ENCODE assay signal across 22 cellular contexts in genomic region chr6:36817864-36818263, GRCh38. TPM values are rescaled to one million over a fixed set of nuclear protein-coding genes. Genes with fewer than 3 reads are reported as not detected.
A peak's percentile ranks its signal among the peaks of the same experiment; 100 is the strongest.
DNase-seq lines count a peak whose midpoint lies in the region; ATAC-seq, FAIRE-seq and TF ChIP-seq lines count a peak whose summit lies in the region.
"Had no signal": no experiment of that assay in that cellular context is flagged by ENCODE, and none has a peak within 500 bp of the region (broad histone marks: within the 10 kb centered on the region; RNA-seq: fewer than 3 reads in every experiment).

No MANE protein-coding gene starts in this region.

- peak; percentile 37; the same call in 2 of the 3 replicates for ATAC-seq in K562
- ATAC-seq in HG02798 (IDR thresholded peaks at IDR 0.05; ENCODE audit: poor library complexity, unreplicated experiment) = no peak
- ATAC-seq: CD8-positive, alpha-beta T cell; GM12878 had no signal

- DNase-seq in K562 (ENCODE audit: extremely low read depth in 1 of 4, low spot score in 3 of 4) = no peak
- DNase-seq in glutamatergic neuron = no peak
- DNase-seq in GF-D8 (lab: John Stamatoyannopoulos, UW) = no peak
- DNase-seq in Ammon's horn (ENCODE audit: low spot score) = no peak
- DNase-seq in HuH-7 (ENCODE audit: low spot score) = no peak
- DNase-seq: 8988T; Caco-2; CD4-positive, CD25-positive, alpha-beta regulatory T cell; CD8-positive, alpha-beta T cell; DMS153; DND-41; GOT3; H7; HCEC 1CT had no signal

- FAIRE-seq in K562 (lab: Jason Lieb, UNC) = peak; percentile 37
- FAIRE-seq: G401.6, GM12878, GM19239 had no signal

- H3K27me3 ChIP-seq in K562 (ENCODE audit: control insufficient read depth in 2 of 2, insufficient read depth in 2 of 2, low read length in 2 of 2) = no peaks in the 10 kb centered on the region; a peak in 1 of 5 replicates
- H3K27me3 ChIP-seq: BLaER1 had no signal

- H3K4me3 ChIP-seq in HEK293 (ENCODE audit: low read depth, low read length) (no peak overlapping the region), K562 (no peak overlapping the region)
- H3K4me3 ChIP-seq: BLaER1, GM12878 had no signal

- intact Hi-C loops in K562 (cut with micrococcal nuclease) = no loop called here

- H3K27ac Mint-ChIP-seq in glutamatergic neuron (ENCODE audit: unreplicated experiment) = no peak overlapping the region
- H3K27ac Mint-ChIP-seq: B cell; CD4-positive, CD25-positive, alpha-beta regulatory T cell; CD8-positive, alpha-beta T cell had no signal

- WGBS in K562 (ENCODE audit: insufficient coverage, low coverage, missing lambda C conversion rate) = 28% methylated on average over 3 of the region's 3 CpGs

- peaks cover 7% of the 10 kb centered on the region for H3K9me3 Mint-ChIP-seq in glutamatergic neuron (ENCODE audit: unreplicated experiment)
- H3K9me3 Mint-ChIP-seq: CD4-positive, CD25-positive, alpha-beta regulatory T cell; CD8-positive, alpha-beta T cell had no signal

- no peak overlapping the region; a peak in 1 of 4 replicates for H3K9ac ChIP-seq in K562 (ENCODE audit: insufficient read depth in 1 of 2, low read depth in 2 of 2, low read length in 2 of 2)
- H3K9ac ChIP-seq: BLaER1 had no signal

- in situ Hi-C loops in K562 (cut with MboI) = no loop called here

- TF ChIP-seq CTCF in HEK293 (tag by site-specific recombination; IDR thresholded peaks at IDR 0.05) (no peak), K562 (IDR thresholded peaks at IDR 0.05 in 2 of 3, conservative IDR thresholded peaks at IDR 0.05 in 1 of 3; ENCODE audit: insufficient read depth in 2 of 3, low read depth in 1 of 3, low read length in 3 of 3) (no peak), glutamatergic neuron (IDR thresholded peaks at IDR 0.05; ENCODE audit: partially characterized antibody, unreplicated experiment) (no peak)

- no peaks in the 10 kb centered on the region for H3K36me3 Mint-ChIP-seq in glutamatergic neuron (ENCODE audit: unreplicated experiment)
- H3K36me3 Mint-ChIP-seq: CD4-positive, CD25-positive, alpha-beta regulatory T cell; CD8-positive, alpha-beta T cell had no signal

- peak overlapping the region; percentile 20; the same call in 1 of the 2 replicates for H2AFZ ChIP-seq in K562 (ENCODE audit: low read depth, low read length)

- H3K27me3 Mint-ChIP-seq in glutamatergic neuron (ENCODE audit: unreplicated experiment) = peaks cover 6% of the 10 kb centered on the region
- H3K27me3 Mint-ChIP-seq: B cell had no signal

- no TSS peak for BruUV-seq in K562 (replicated peaks; lab: Mats Ljungman, UMichigan)

- CTCF ChIA-PET in HEK293 (lab: Yijun Ruan, JAX) (no interaction called here), K562 (lab: Yijun Ruan, JAX; ENCODE audit: low intra/inter-chr PET ratio) (no interaction called here)

- H3K9me1 ChIP-seq in K562 (ENCODE audit: control insufficient read depth, insufficient read depth, low read length) = no peaks in the 10 kb centered on the region

- peak overlapping the region; percentile 1 for H3K4me3 Mint-ChIP-seq in glutamatergic neuron (ENCODE audit: unreplicated experiment)
- H3K4me3 Mint-ChIP-seq: B cell; CD4-positive, CD25-positive, alpha-beta regulatory T cell; CD8-positive, alpha-beta T cell had no signal

- H3K36me3 ChIP-seq in HEK293 (ENCODE audit: control insufficient read depth in 2 of 2, insufficient read depth in 1 of 2, low read length in 2 of 2) = no peaks in the 10 kb centered on the region
- H3K36me3 ChIP-seq in K562 (ENCODE audit: control insufficient read depth, insufficient read depth, low read length) = no peaks in the 10 kb centered on the region
- H3K36me3 ChIP-seq: BLaER1 had no signal

- H3K4me1 ChIP-seq in HEK293 (ENCODE audit: control insufficient read depth, insufficient read depth, low read length) = peaks cover 4% of the 10 kb centered on the region
- H3K4me1 ChIP-seq in K562 (replicated peaks in 1 of 2; ENCODE audit: control insufficient read depth in 2 of 2, insufficient read depth in 2 of 2, low read length in 2 of 2) = peaks cover 14 to 29% of the 10 kb centered on the region in 2 experiments

- no peaks in the 10 kb centered on the region for H3K9me3 ChIP-seq in HEK293 (ENCODE audit: control insufficient read depth, insufficient read depth, low read depth, low read length)
- no peaks in the 10 kb centered on the region for H3K9me3 ChIP-seq in K562 (replicated peaks; ENCODE audit: control insufficient read depth, insufficient read depth, low read depth, low read length)
- H3K9me3 ChIP-seq: BLaER1, Caco-2 had no signal

- H4K20me1 ChIP-seq in K562 (replicated peaks; ENCODE audit: control insufficient read depth, insufficient read depth, low read length) = no peaks in the 10 kb centered on the region
- H4K20me1 ChIP-seq: BLaER1 had no signal

- TF ChIP-seq POLR2A in K562 (conservative IDR thresholded peaks at IDR 0.05) = no peak

- H3K4me1 Mint-ChIP-seq in glutamatergic neuron (ENCODE audit: low read depth, unreplicated experiment) = peaks cover 21% of the 10 kb centered on the region
- H3K4me1 Mint-ChIP-seq: B cell; CD4-positive, CD25-positive, alpha-beta regulatory T cell had no signal

- no peaks in the 10 kb centered on the region for H3K79me2 ChIP-seq in K562 (ENCODE audit: control insufficient read depth, insufficient read depth, low read length)

- POLR2A ChIA-PET in HEK293 (lab: Yijun Ruan, JAX) (interaction anchor here (0.5 kb wide), 1 partner anchor 72 kb away, joined by 3 read pairs; no protein-coding TSS in a partner anchor), K562 (lab: Yijun Ruan, JAX) (interaction anchor here (0.6 kb wide), 1 partner anchor 18 kb away, joined by 4 read pairs; no protein-coding TSS in a partner anchor)

- H3K27ac ChIP-seq in HEK293 (ENCODE audit: extremely low read depth, low read depth, low read length) = no peak overlapping the region
- H3K27ac ChIP-seq in K562 (ENCODE audit: extremely low read depth, low read depth, low read length) = no peak overlapping the region
- H3K27ac ChIP-seq: BLaER1, C4-2B had no signal

- no peak overlapping the region for H3K4me2 ChIP-seq in K562 (ENCODE audit: insufficient read depth, low read length)
- H3K4me2 ChIP-seq: BLaER1 had no signal

- TF ChIP-seq RAD21 in K562 (CRISPR knock-in tag; conservative IDR thresholded peaks at IDR 0.05 in 1 of 2, IDR thresholded peaks at IDR 0.05 in 1 of 2) = no peak

- no peak for TF ChIP-seq EP300 in K562 (IDR thresholded peaks at IDR 0.05; ENCODE audit: low read length)

TF ChIP-seq in K562, 482 proteins besides CTCF, POLR2A, EP300 and RAD21:
- TF ChIP-seq ATF1 (CRISPR knock-in tag; IDR thresholded peaks at IDR 0.05) (no peak), ATF1 (tag; IDR thresholded peaks at IDR 0.05) (peak; percentile 48; the same call in 1 of the 2 replicates), ZFP91 (CRISPR knock-in tag; IDR thresholded peaks at IDR 0.05) (no peak)

RNA-seq across cellular contexts. Expression of gene CPNE5, which starts 21.4 kb away (rescaled TPM):
- total RNA-seq in K562 (2011; cell fraction: chromatin; rRNA removed; ENCODE audit: low replicate concordance) = 1.5 and 2.5 TPM in 2 replicates
- total RNA-seq in K562 (2011; cell fraction: nucleolus; rRNA removed) = 0.66 and 1.5 TPM in 2 replicates
- total RNA-seq in K562 (2011; cell fraction: nucleoplasm; rRNA removed) = 1.2 and 1.6 TPM in 2 replicates
- total RNA-seq in K562 (2014; rRNA removed) (0.18 TPM in 1 of 2 replicates, not detected in the other), K562 (2014; rRNA removed; fragmentation: Illumina TruSeq; extraction: Trizol) (not detected in 2 replicates), K562 (2015; rRNA removed; fragmentation: Illumina TruSeq; extraction: Trizol) (0.14 TPM in 1 of 2 replicates, not detected in the other), K562 (2021) (0.47 and 0.49 TPM in 2 replicates), glutamatergic neuron (ENCODE audit: unreplicated experiment) (2.9 TPM)
- polyA plus RNA-seq in K562 (2011; rRNA removed) (0.46 and 0.61 TPM in 2 replicates), K562 (2014; fragmentation: Illumina TruSeq; extraction: Trizol) (0.43 TPM in 1 of 2 replicates, not detected in the other), K562 (2014; fragmentation: Nextera tagmentation; extraction: Ambion mirVana) (1 to 10 TPM in 1 of 2 experiments, under 1 TPM in 1; 0.21 to 1.0 TPM), K562 (2014; rRNA removed) (0.69 TPM in 1 of 2 replicates, not detected in the other)
- 0.19 and 0.31 TPM in 2 replicates for polyA plus RNA-seq in K562 (2011; cell fraction: cytosol; rRNA removed)
- 1.2 and 1.9 TPM in 2 replicates for polyA plus RNA-seq in K562 (2011; cell fraction: nucleus; rRNA removed)
- 0.33 and 1.8 TPM in 2 replicates for polyA plus RNA-seq in K562 (2012)
- polyA minus RNA-seq in K562 (2011; rRNA and poly(A)+ RNA removed) = 0.67 TPM in 1 of 2 replicates, not detected in the other
- not detected in 2 replicates for polyA minus RNA-seq in K562 (2011; cell fraction: cytosol; rRNA and poly(A)+ RNA removed)
- 0.78 and 0.81 TPM in 2 replicates for polyA minus RNA-seq in K562 (2011; cell fraction: nucleus; rRNA and poly(A)+ RNA removed)
- total RNA-seq: Caco-2 had no signal

RNA-seq across cellular contexts. Expression of gene PPIL1, which starts 56.7 kb away (rescaled TPM):
- total RNA-seq in K562 (2011; cell fraction: chromatin; rRNA removed; ENCODE audit: low replicate concordance) = 16.9 and 22.0 TPM in 2 replicates
- 16.6 and 19.2 TPM in 2 replicates for total RNA-seq in K562 (2011; cell fraction: nucleolus; rRNA removed)
- total RNA-seq in K562 (2011; cell fraction: nucleoplasm; rRNA removed) = 25.1 and 30.4 TPM in 2 replicates
- total RNA-seq in K562 (2014; rRNA removed) = 65.8 and 86.0 TPM in 2 replicates
- 130 and 132 TPM in 2 replicates for total RNA-seq in K562 (2014; rRNA removed; fragmentation: Illumina TruSeq; extraction: Trizol)
- total RNA-seq in K562 (2015; rRNA removed; fragmentation: Illumina TruSeq; extraction: Trizol) = 107 and 119 TPM in 2 replicates
- total RNA-seq in K562 (2021) = 86.9 and 90.1 TPM in 2 replicates
- polyA plus RNA-seq in K562 (2011; rRNA removed) = 113 and 137 TPM in 2 replicates
- polyA plus RNA-seq in K562 (2011; cell fraction: cytosol; rRNA removed) = 95.1 and 112 TPM in 2 replicates
- polyA plus RNA-seq in K562 (2011; cell fraction: nucleus; rRNA removed) = 24.2 and 38.0 TPM in 2 replicates
- polyA plus RNA-seq in K562 (2012) = 81.7 and 93.9 TPM in 2 replicates
- 116 and 156 TPM in 2 replicates for polyA plus RNA-seq in K562 (2014; fragmentation: Illumina TruSeq; extraction: Trizol)
- 100 to 1,000 TPM; 195 to 205 TPM for polyA plus RNA-seq in K562 (2014; fragmentation: Nextera tagmentation; extraction: Ambion mirVana)
- 87.9 and 108 TPM in 2 replicates for polyA plus RNA-seq in K562 (2014; rRNA removed)
- polyA minus RNA-seq in K562 (2011; rRNA and poly(A)+ RNA removed) = 105 and 126 TPM in 2 replicates
- polyA minus RNA-seq in K562 (2011; cell fraction: cytosol; rRNA and poly(A)+ RNA removed) = 34.9 and 49.9 TPM in 2 replicates
- 11.2 and 16.2 TPM in 2 replicates for polyA minus RNA-seq in K562 (2011; cell fraction: nucleus; rRNA and poly(A)+ RNA removed)
- 28.6 TPM for total RNA-seq in glutamatergic neuron (ENCODE audit: unreplicated experiment)
